ENCODE assay signal across 13 cellular contexts in the genomic region with DNA sequence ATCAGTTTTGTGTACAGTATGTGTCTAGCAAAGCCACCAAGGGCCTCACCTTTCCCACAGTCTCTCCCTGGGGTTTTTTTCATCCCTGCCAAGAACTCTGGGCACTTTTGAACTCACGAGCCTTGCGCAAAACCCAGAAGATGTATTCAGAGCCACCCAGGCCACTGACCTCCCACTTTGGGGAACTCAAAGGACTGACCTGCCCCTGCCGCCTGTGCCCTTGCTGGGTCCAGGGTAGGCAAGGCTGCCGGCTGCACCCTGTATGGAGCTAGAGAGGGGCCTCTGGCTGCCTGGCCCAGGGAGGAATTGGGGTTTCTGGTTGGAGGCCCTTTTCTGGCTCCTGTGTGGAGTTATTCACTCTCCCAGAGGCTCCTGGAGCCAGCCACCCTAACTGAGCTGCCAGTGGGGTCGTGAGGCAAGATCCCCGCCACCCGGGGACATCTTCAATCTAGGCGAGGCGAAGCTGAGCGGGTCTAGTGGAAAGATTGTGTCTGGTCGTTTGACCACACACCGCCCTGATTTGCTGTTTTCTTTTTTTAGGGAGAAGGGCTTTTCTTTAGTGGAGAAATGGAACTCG. TPM values are rescaled to one million over a fixed set of nuclear protein-coding genes. Genes with fewer than 3 reads are reported as not detected.
DNase-seq lines count a peak whose midpoint lies in the region; ATAC-seq, FAIRE-seq and TF ChIP-seq lines count a peak whose summit lies in the region.
"Had no signal": no experiment of that assay in that cellular context is flagged by ENCODE, and none has a peak within 500 bp of the region (broad histone marks: within the 10 kb centered on the region; RNA-seq: fewer than 3 reads in every experiment).

No MANE protein-coding gene starts in this region.

- H3K79me2 ChIP-seq in astrocyte (ENCODE audit: insufficient read depth, low read length): peaks cover 9% of the 10 kb centered on the region

- no peak for FAIRE-seq in astrocyte (lab: Jason Lieb, UNC)
- FAIRE-seq: kidney, TTC549 had no signal

- no peaks in the 10 kb centered on the region for H3K36me3 ChIP-seq in CD8-positive, alpha-beta T cell (ENCODE audit: insufficient read depth, low read length)
- H3K36me3 ChIP-seq in HEK293 (ENCODE audit: control insufficient read depth in 2 of 2, insufficient read depth in 1 of 2, low read length in 2 of 2): peaks cover 3 to 31% of the 10 kb centered on the region in 2 experiments; a peak in 2 of 3 replicates
- H3K36me3 ChIP-seq in astrocyte (ENCODE audit: insufficient read depth, low read length): no peaks in the 10 kb centered on the region

- peaks cover 20% of the 10 kb centered on the region for H3K36me3 Mint-ChIP-seq in CD8-positive, alpha-beta T cell
- peaks cover 8% of the 10 kb centered on the region for H3K36me3 Mint-ChIP-seq in astrocyte (ENCODE audit: low read depth, unreplicated experiment)
- H3K36me3 Mint-ChIP-seq in naive thymus-derived CD8-positive, alpha-beta T cell: peaks cover 9 to 22% (median 18%) of the 10 kb centered on the region in 3 donors

- H3K27ac Mint-ChIP-seq in CD8-positive, alpha-beta T cell: peak overlapping the region; percentile 32
- no peak overlapping the region for H3K27ac Mint-ChIP-seq in astrocyte (ENCODE audit: unreplicated experiment)
- H3K27ac Mint-ChIP-seq in naive thymus-derived CD8-positive, alpha-beta T cell: peak overlapping the region; percentile 27 to 96 (median 86)

- DNase-seq in CD8-positive, alpha-beta T cell: no peak
- DNase-seq in astrocyte (ENCODE audit: low read depth): no peak
- DNase-seq in naive thymus-derived CD8-positive, alpha-beta T cell: no peak
- DNase-seq: cortex of kidney; foreskin keratinocyte; stimulated activated CD4-positive, alpha-beta T cell treated with anti-CD3 and anti-CD28 coated beads, Interleukin-1b, Interleukin-23, amount 100 ng/mL, for 48 hours had no signal

- POLR2A ChIA-PET in CD8-positive, alpha-beta T cell (lab: Charles Lee): interaction anchor here (1.2 to 3.4 kb wide), 7 partner anchors 15 to 44 kb away, joined by 4 to 15 read pairs (median 11); a partner anchor contains a TSS
- POLR2A ChIA-PET in HEK293 (lab: Yijun Ruan, JAX): no interaction called here
- POLR2A ChIA-PET in naive thymus-derived CD8-positive, alpha-beta T cell (lab: Charles Lee): interaction anchor here (0.5 to 22.8 kb wide), 4 partner anchors 7 to 1167 kb away, joined by 4 to 889 read pairs (median 14); no protein-coding TSS in a partner anchor

- H3K4me2 ChIP-seq in astrocyte (ENCODE audit: low read length): no peak overlapping the region

- H3K4me1 Mint-ChIP-seq in CD8-positive, alpha-beta T cell (ENCODE audit: low read depth): peaks cover 65% of the 10 kb centered on the region
- H3K4me1 Mint-ChIP-seq in astrocyte (ENCODE audit: low read depth, unreplicated experiment): peaks cover 35% of the 10 kb centered on the region
- peaks cover 30 to 73% (median 71%) of the 10 kb centered on the region in 4 donors for H3K4me1 Mint-ChIP-seq in naive thymus-derived CD8-positive, alpha-beta T cell

- H3K4me3 Mint-ChIP-seq in CD8-positive, alpha-beta T cell: peak overlapping the region; percentile 92
- peak overlapping the region; percentile 89 for H3K4me3 Mint-ChIP-seq in astrocyte (ENCODE audit: unreplicated experiment)
- peak overlapping the region; percentile 84 to 95 (median 91) for H3K4me3 Mint-ChIP-seq in naive thymus-derived CD8-positive, alpha-beta T cell

- H3K27ac ChIP-seq in CD8-positive, alpha-beta T cell (ENCODE audit: low read depth, low read length): peak overlapping the region; percentile 5
- H3K27ac ChIP-seq in HEK293 (ENCODE audit: extremely low read depth, low read depth, low read length) (no peak overlapping the region), astrocyte (ENCODE audit: low read depth, low read length) (no peak overlapping the region)
- H3K27ac ChIP-seq: foreskin keratinocyte had no signal

- TF ChIP-seq CTCF in CD8-positive, alpha-beta T cell (IDR thresholded peaks at IDR 0.05): no peak
- TF ChIP-seq CTCF in HEK293 (tag by site-specific recombination; IDR thresholded peaks at IDR 0.05) (no peak), astrocyte (IDR thresholded peaks at IDR 0.05; ENCODE audit: insufficient read depth, low read depth, low read length) (no peak)

- H2AFZ ChIP-seq in astrocyte (ENCODE audit: low read depth, low read length): no peak overlapping the region

- peaks cover 39% of the 10 kb centered on the region for H4K20me1 ChIP-seq in astrocyte (ENCODE audit: insufficient read depth, low read length)

- no peaks in the 10 kb centered on the region for H3K9me3 Mint-ChIP-seq in CD8-positive, alpha-beta T cell
- no peaks in the 10 kb centered on the region for H3K9me3 Mint-ChIP-seq in astrocyte (ENCODE audit: unreplicated experiment)
- no peaks in the 10 kb centered on the region for H3K9me3 Mint-ChIP-seq in naive thymus-derived CD8-positive, alpha-beta T cell

- peaks cover 66% of the 10 kb centered on the region for H3K4me1 ChIP-seq in CD8-positive, alpha-beta T cell (ENCODE audit: insufficient read depth, low read length)
- H3K4me1 ChIP-seq in HEK293 (ENCODE audit: control insufficient read depth, insufficient read depth, low read length): peaks cover 30% of the 10 kb centered on the region
- H3K4me1 ChIP-seq in astrocyte (ENCODE audit: insufficient read depth, low read length): peaks cover 32% of the 10 kb centered on the region

- no peak for ATAC-seq in CD8-positive, alpha-beta T cell
- ATAC-seq in naive thymus-derived CD8-positive, alpha-beta T cell: no peak
- ATAC-seq in HG02870 (IDR thresholded peaks at IDR 0.05; ENCODE audit: unreplicated experiment) (no peak), GM19463 (IDR thresholded peaks at IDR 0.05; ENCODE audit: unreplicated experiment) (no peak), HG03378 (IDR thresholded peaks at IDR 0.05; ENCODE audit: unreplicated experiment) (no peak), HG03108 (IDR thresholded peaks at IDR 0.05; ENCODE audit: unreplicated experiment) (no peak)
- ATAC-seq: foreskin keratinocyte had no signal

- intact Hi-C loops in CD8-positive, alpha-beta T cell (cut with DNase I, micrococcal nuclease): loop anchor here in 1 of 2 experiments (2.0 kb wide), 1 partner anchor 14 kb away; no protein-coding TSS in a partner anchor

- CTCF ChIA-PET in CD8-positive, alpha-beta T cell (lab: Charles Lee): interaction anchor here (0.7 to 3.5 kb wide), 8 partner anchors 10 to 120 kb away, joined by 3 to 14 read pairs (median 5); no protein-coding TSS in a partner anchor
- CTCF ChIA-PET in HEK293 (lab: Yijun Ruan, JAX): interaction anchor here (0.7 to 1.3 kb wide), 6 partner anchors 8 to 561 kb away, joined by 3 to 4 read pairs (median 3); no protein-coding TSS in a partner anchor

- peak overlapping the region; percentile 42 for H3K4me3 ChIP-seq in CD8-positive, alpha-beta T cell (ENCODE audit: low read depth, low read length)
- no peak overlapping the region for H3K4me3 ChIP-seq in HEK293 (ENCODE audit: low read depth, low read length)
- H3K4me3 ChIP-seq in astrocyte (ENCODE audit: insufficient read depth, low read depth, low read length): no peak overlapping the region

- H3K27me3 Mint-ChIP-seq in CD8-positive, alpha-beta T cell (ENCODE audit: low read depth): no peaks in the 10 kb centered on the region
- H3K27me3 Mint-ChIP-seq in astrocyte (ENCODE audit: low read depth, unreplicated experiment): no peaks in the 10 kb centered on the region
- H3K27me3 Mint-ChIP-seq in naive thymus-derived CD8-positive, alpha-beta T cell: no peaks in the 10 kb centered on the region

- H3K9ac ChIP-seq in astrocyte (ENCODE audit: low read length): no peak overlapping the region

- H3K9me3 ChIP-seq in CD8-positive, alpha-beta T cell (ENCODE audit: low read length): no peaks in the 10 kb centered on the region
- no peaks in the 10 kb centered on the region for H3K9me3 ChIP-seq in HEK293 (ENCODE audit: control insufficient read depth, insufficient read depth, low read depth, low read length)
- no peaks in the 10 kb centered on the region for H3K9me3 ChIP-seq in astrocyte (ENCODE audit: insufficient read depth, low read depth, low read length)

- H3K27me3 ChIP-seq in CD8-positive, alpha-beta T cell (ENCODE audit: insufficient read depth, low read length): no peaks in the 10 kb centered on the region
- H3K27me3 ChIP-seq in astrocyte (ENCODE audit: insufficient read depth, low read length): no peaks in the 10 kb centered on the region
- H3K27me3 ChIP-seq: foreskin keratinocyte had no signal

TF ChIP-seq in HEK293, 187 proteins besides CTCF, POLR2A, EP300 and RAD21:
- TF ChIP-seq, protein P1, sequence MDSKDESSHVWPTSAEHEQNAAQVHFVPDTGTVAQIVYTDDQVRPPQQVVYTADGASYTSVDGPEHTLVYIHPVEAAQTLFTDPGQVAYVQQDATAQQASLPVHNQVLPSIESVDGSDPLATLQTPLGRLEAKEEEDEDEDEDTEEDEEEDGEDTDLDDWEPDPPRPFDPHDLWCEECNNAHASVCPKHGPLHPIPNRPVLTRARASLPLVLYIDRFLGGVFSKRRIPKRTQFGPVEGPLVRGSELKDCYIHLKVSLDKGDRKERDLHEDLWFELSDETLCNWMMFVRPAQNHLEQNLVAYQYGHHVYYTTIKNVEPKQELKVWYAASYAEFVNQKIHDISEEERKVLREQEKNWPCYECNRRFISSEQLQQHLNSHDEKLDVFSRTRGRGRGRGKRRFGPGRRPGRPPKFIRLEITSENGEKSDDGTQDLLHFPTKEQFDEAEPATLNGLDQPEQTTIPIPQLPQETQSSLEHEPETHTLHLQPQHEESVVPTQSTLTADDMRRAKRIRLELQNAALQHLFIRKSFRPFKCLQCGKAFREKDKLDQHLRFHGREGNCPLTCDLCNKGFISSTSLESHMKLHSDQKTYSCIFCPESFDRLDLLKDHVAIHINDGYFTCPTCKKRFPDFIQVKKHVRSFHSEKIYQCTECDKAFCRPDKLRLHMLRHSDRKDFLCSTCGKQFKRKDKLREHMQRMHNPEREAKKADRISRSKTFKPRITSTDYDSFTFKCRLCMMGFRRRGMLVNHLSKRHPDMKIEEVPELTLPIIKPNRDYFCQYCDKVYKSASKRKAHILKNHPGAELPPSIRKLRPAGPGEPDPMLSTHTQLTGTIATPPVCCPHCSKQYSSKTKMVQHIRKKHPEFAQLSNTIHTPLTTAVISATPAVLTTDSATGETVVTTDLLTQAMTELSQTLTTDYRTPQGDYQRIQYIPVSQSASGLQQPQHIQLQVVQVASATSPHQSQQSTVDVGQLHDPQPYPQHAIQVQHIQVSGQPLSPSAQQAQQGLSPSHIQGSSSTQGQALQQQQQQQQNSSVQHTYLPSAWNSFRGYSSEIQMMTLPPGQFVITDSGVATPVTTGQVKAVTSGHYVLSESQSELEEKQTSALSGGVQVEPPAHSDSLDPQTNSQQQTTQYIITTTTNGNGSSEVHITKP (tag by site-specific recombination; IDR thresholded peaks at IDR 0.05): 0 out of 2 replicates have a peak, but pooled peaks have one; percentile 19
- TF ChIP-seq ZNF530 (tag by site-specific recombination; IDR thresholded peaks at IDR 0.05; ENCODE audit: low read depth): no peak

RNA-seq across cellular contexts. Expression of a gene that starts 1.9 kb away (rescaled TPM):
- 1 to 10 TPM; 5.6 to 5.9 TPM for total RNA-seq in CD8-positive, alpha-beta T cell
- 7.2 and 7.6 TPM in 2 replicates for total RNA-seq in astrocyte
- 10 to 100 TPM; 17.6 to 17.8 TPM for total RNA-seq in naive thymus-derived CD8-positive, alpha-beta T cell
- 10 to 100 TPM in 1 of 3 donors, 1 to 10 TPM in 2; 5.9 to 12.0 (median 9.6) TPM for polyA plus RNA-seq in naive thymus-derived CD8-positive, alpha-beta T cell

RNA-seq across cellular contexts. Expression of a gene that starts 44.4 kb away (rescaled TPM):
- total RNA-seq in CD8-positive, alpha-beta T cell: 10 to 100 TPM; 69.9 to 72.6 TPM
- 118 and 129 TPM in 2 replicates for total RNA-seq in astrocyte
- total RNA-seq in naive thymus-derived CD8-positive, alpha-beta T cell: 10 to 100 TPM; 64.9 to 72.2 TPM
- 100 to 1,000 TPM; 102 to 122 (median 112) TPM for polyA plus RNA-seq in naive thymus-derived CD8-positive, alpha-beta T cell
